Comparison of ENCODE assay signal across 18 cellular contexts in genomic region chr14:81408595-81408994, GRCh38. TPM values are rescaled to one million over a fixed set of nuclear protein-coding genes. Genes with fewer than 3 reads are reported as not detected.
"Had no signal": no experiment of that assay in that cellular context is flagged by ENCODE, and none has a peak within 500 bp of the region (broad histone marks: within the 10 kb centered on the region; RNA-seq: fewer than 3 reads in every experiment).

No MANE protein-coding gene starts in this region.

- H3K4me1 ChIP-seq: ascending aorta, esophagus muscularis mucosa, stomach had no signal

- H3K27ac Mint-ChIP-seq: activated CD4-positive, alpha-beta T cell treated with anti-CD3 and anti-CD28 coated beads, Interleukin-2, amount 10 ng/mL, durations not matched to agents 7 days and 5 days; activated CD8-positive, alpha-beta T cell treated with anti-CD3 and anti-CD28 coated beads, Interleukin-2, amount 10 ng/mL, durations not matched to agents 7 days and 5 days; memory B cell; naive thymus-derived CD4-positive, alpha-beta T cell; stimulated activated effector memory CD8-positive, alpha-beta T cell treated with anti-CD3 and anti-CD28 coated beads, Interleukin-12 subunit alpha, Interleukin-12 subunit beta, amount 100 ng/mL, for 72 hours had no signal

- H3K9me3 ChIP-seq: ascending aorta, ovary, stomach, testis had no signal

- H3K27ac ChIP-seq: ascending aorta, coronary artery, esophagus muscularis mucosa, ovary, stomach, testis had no signal

- H3K36me3 Mint-ChIP-seq: stimulated activated effector memory CD8-positive, alpha-beta T cell treated with anti-CD3 and anti-CD28 coated beads, Interleukin-12 subunit alpha, Interleukin-12 subunit beta, amount 100 ng/mL, for 72 hours had no signal

- ATAC-seq: activated CD4-positive, CD25-positive, alpha-beta regulatory T cell treated with anti-CD3 and anti-CD28 coated beads, Interleukin-2, amount 50 U/mL, for 24 hours; activated CD8-positive, alpha-beta T cell treated with anti-CD3 and anti-CD28 coated beads, Interleukin-2, amount 10 ng/mL, durations not matched to agents 7 days and 5 days; activated T-cell treated with anti-CD3 and anti-CD28 coated beads, Interleukin-2, amount 50 U/mL, for 4 hours; naive thymus-derived CD4-positive, alpha-beta T cell; sciatic nerve; stimulated activated effector memory CD8-positive, alpha-beta T cell treated with anti-CD3 and anti-CD28 coated beads, Interleukin-12 subunit alpha, Interleukin-12 subunit beta, amount 100 ng/mL, for 72 hours had no signal

- H3K27me3 ChIP-seq: ascending aorta, esophagus muscularis mucosa, ovary, stomach, testis had no signal

- DNase-seq: activated CD4-positive, alpha-beta T cell treated with anti-CD3 and anti-CD28 coated beads, Interleukin-2, amount 10 ng/mL, durations not matched to agents 7 days and 5 days; activated CD8-positive, alpha-beta T cell treated with anti-CD3 and anti-CD28 coated beads, Interleukin-2, amount 10 ng/mL, durations not matched to agents 7 days and 5 days; activated effector memory CD4-positive, alpha-beta T cell treated with Interleukin-2 at 50 U/mL for 16 hours; activated naive CD4-positive, alpha-beta T cell treated with anti-CD3 and anti-CD28 coated beads, Interleukin-2, amount 50 U/mL, for 16 hours; activated T-cell treated with anti-CD3 and anti-CD28 coated beads, Interleukin-2, amount 50 U/mL, for 4 hours; naive thymus-derived CD4-positive, alpha-beta T cell; ovary; stimulated activated CD4-positive, alpha-beta T cell treated with anti-CD3 and anti-CD28 coated beads, Interleukin-4, amount 100 ng/mL, for 24 hours; stomach; testis had no signal

- H3K9me3 Mint-ChIP-seq: activated CD4-positive, alpha-beta T cell treated with anti-CD3 and anti-CD28 coated beads, Interleukin-2, amount 10 ng/mL, durations not matched to agents 7 days and 5 days; central memory CD8-positive, alpha-beta T cell had no signal

- H3K4me3 ChIP-seq: ascending aorta, coronary artery, esophagus muscularis mucosa, ovary, stomach, testis had no signal

- H3K36me3 ChIP-seq: ascending aorta, esophagus muscularis mucosa, ovary, stomach had no signal

RNA-seq across cellular contexts. Expression of gene STON2, which starts 8.5 kb away (rescaled TPM):
- polyA plus RNA-seq: naive thymus-derived CD4-positive, alpha-beta T cell had no signal
